14 cellular contexts compared by ENCODE assay signal in genomic region chr1:116852910-116853309, GRCh38. TPM values are rescaled to one million over a fixed set of nuclear protein-coding genes. Genes with fewer than 3 reads are reported as not detected.
DNase-seq lines count a peak whose midpoint lies in the region; ATAC-seq, FAIRE-seq and TF ChIP-seq lines count a peak whose summit lies in the region.
"Had no signal": no experiment of that assay in that cellular context is flagged by ENCODE, and none has a peak within 500 bp of the region (broad histone marks: within the 10 kb centered on the region; RNA-seq: fewer than 3 reads in every experiment).

No MANE protein-coding gene starts in this region.

- 88% methylated on average over 3 of the region's 3 CpGs for WGBS in prostate gland
- 89% methylated on average over 3 of the region's 3 CpGs for WGBS in suprapubic skin

- H3K36me3 ChIP-seq in ACC112 (ENCODE audit: insufficient read depth, low read length) (no peaks in the 10 kb centered on the region), astrocyte (ENCODE audit: insufficient read depth, low read length) (no peaks in the 10 kb centered on the region), prostate gland (no peaks in the 10 kb centered on the region), suprapubic skin (no peaks in the 10 kb centered on the region)

- H3K36me3 Mint-ChIP-seq in astrocyte (ENCODE audit: low read depth, unreplicated experiment), result no peaks in the 10 kb centered on the region

- FAIRE-seq in astrocyte (lab: Jason Lieb, UNC), result no peak

- H3K27me3 Mint-ChIP-seq in astrocyte (ENCODE audit: low read depth, unreplicated experiment), result no peaks in the 10 kb centered on the region

- TF ChIP-seq POLR2A in prostate gland (IDR thresholded peaks at IDR 0.05) (no peak), suprapubic skin (IDR thresholded peaks at IDR 0.05) (no peak)

- no peaks in the 10 kb centered on the region for H3K79me2 ChIP-seq in ACC112 (ENCODE audit: control insufficient read depth, insufficient read depth, low read length, unreplicated experiment)
- H3K79me2 ChIP-seq in astrocyte (ENCODE audit: insufficient read depth, low read length), result no peaks in the 10 kb centered on the region

- TF ChIP-seq CTCF in astrocyte (IDR thresholded peaks at IDR 0.05; ENCODE audit: insufficient read depth, low read depth, low read length), result no peak
- TF ChIP-seq CTCF in prostate gland (IDR thresholded peaks at IDR 0.05), result no peak
- TF ChIP-seq CTCF in suprapubic skin (IDR thresholded peaks at IDR 0.05), result no peak

- TF ChIP-seq EP300 in suprapubic skin (IDR thresholded peaks at IDR 0.05), result no peak

- peak overlapping the region; percentile 12 for H2AFZ ChIP-seq in ACC112 (ENCODE audit: low read length, unreplicated experiment)
- no peak overlapping the region for H2AFZ ChIP-seq in astrocyte (ENCODE audit: low read depth, low read length)

- intact Hi-C loops in prostate gland (cut with DNase I), result loop anchor here (10.0 kb wide), 1 partner anchor 272 kb away; the partner anchor contains the start of gene TRIM45

- H3K9ac ChIP-seq in astrocyte (ENCODE audit: low read length), result no peak overlapping the region

- no peak for ATAC-seq in GM21737 (IDR thresholded peaks at IDR 0.05; ENCODE audit: unreplicated experiment)

- no peak overlapping the region for H3K4me3 Mint-ChIP-seq in astrocyte (ENCODE audit: unreplicated experiment)

- H3K27ac ChIP-seq in ACC112 (ENCODE audit: low read depth, low read length), result peak overlapping the region; percentile 65
- peak overlapping the region; percentile 68 for H3K27ac ChIP-seq in astrocyte (ENCODE audit: low read depth, low read length)
- no peak overlapping the region for H3K27ac ChIP-seq in prostate gland
- no peak overlapping the region for H3K27ac ChIP-seq in suprapubic skin

- DNase-seq in HPDE6-E6E7 (ENCODE audit: extremely low spot score) (peak; percentile 23), astrocyte (ENCODE audit: low read depth) (peak; percentile 76), iPS-NIHi11 (ENCODE audit: low spot score) (peak; percentile 38), prostate gland (ENCODE audit: low spot score) (no peak), suprapubic skin (ENCODE audit: low spot score in 2 of 2) (no peak), DMS114 treated with DMSO at 0.1 percent for 48 hours (lab: John Stamatoyannopoulos, UW; ENCODE audit: unreplicated experiment) (no peak)
- DNase-seq: activated T-cell treated with anti-CD3 and anti-CD28 coated beads for 4 hours, amygdala, DND-41, NCI-H446 treated with DMSO at 0.1 percent for 48 hours, RPMI8226 had no signal

- H3K4me2 ChIP-seq in astrocyte (ENCODE audit: low read length), result peak overlapping the region; percentile 4

- H3K4me3 ChIP-seq in ACC112 (ENCODE audit: low read depth, low read length) (no peak overlapping the region), astrocyte (ENCODE audit: insufficient read depth, low read depth, low read length) (no peak overlapping the region), prostate gland (no peak overlapping the region), suprapubic skin (no peak overlapping the region)
- H3K4me3 ChIP-seq: skin epidermis had no signal

- H3K9me3 Mint-ChIP-seq in astrocyte (ENCODE audit: unreplicated experiment), result peaks cover 4% of the 10 kb centered on the region

- peaks cover 79% of the 10 kb centered on the region for H3K4me1 Mint-ChIP-seq in astrocyte (ENCODE audit: low read depth, unreplicated experiment)

- H3K4me1 ChIP-seq in ACC112 (ENCODE audit: control insufficient read depth, insufficient read depth, low read length, unreplicated experiment) (peaks cover 64% of the 10 kb centered on the region), astrocyte (ENCODE audit: insufficient read depth, low read length) (peaks cover 70% of the 10 kb centered on the region), prostate gland (replicated peaks) (no peaks in the 10 kb centered on the region), suprapubic skin (peaks cover 37% of the 10 kb centered on the region)

- H3K27me3 ChIP-seq in ACC112 (ENCODE audit: insufficient read depth, low read length), result no peaks in the 10 kb centered on the region
- no peaks in the 10 kb centered on the region for H3K27me3 ChIP-seq in astrocyte (ENCODE audit: insufficient read depth, low read length)
- no peaks in the 10 kb centered on the region for H3K27me3 ChIP-seq in prostate gland (replicated peaks; ENCODE audit: insufficient read depth)
- no peaks in the 10 kb centered on the region for H3K27me3 ChIP-seq in suprapubic skin

- H3K27ac Mint-ChIP-seq in astrocyte (ENCODE audit: unreplicated experiment), result peak overlapping the region; percentile 96

- no peaks in the 10 kb centered on the region for H4K20me1 ChIP-seq in astrocyte (ENCODE audit: insufficient read depth, low read length)

- H3K9me3 ChIP-seq in astrocyte (ENCODE audit: insufficient read depth, low read depth, low read length) (no peaks in the 10 kb centered on the region), prostate gland (no peaks in the 10 kb centered on the region), suprapubic skin (no peaks in the 10 kb centered on the region)

RNA-seq across cellular contexts. Expression of gene PTGFRN, which starts 56.8 kb away (rescaled TPM):
- 157 and 213 TPM in 2 replicates for total RNA-seq in astrocyte
- total RNA-seq in prostate gland, result 10 to 100 TPM; 37.1 to 70.7 TPM
- 10 to 100 TPM; 64.5 to 92.0 (median 83.9) TPM for total RNA-seq in suprapubic skin

Comparison
In these comparisons a context has a peak if more than half of its experiments do, and no peak if none do; other contexts are left out.
1. H3K27ac ChIP-seq: peak in ACC112 (single experiment) and astrocyte (single experiment); none in prostate gland (0 of 2) and suprapubic skin (single experiment).
2. DNase-seq: peak in HPDE6-E6E7 (single experiment), astrocyte (single experiment) and iPS-NIHi11 (single experiment); none in prostate gland (single experiment), suprapubic skin (0 of 2) and DMS114 treated with DMSO at 0.1 percent for 48 hours (single experiment).